Comparison of ENCODE assay signal across 13 cellular contexts in genomic region chr2:237604960-237605359, GRCh38. TPM values are rescaled to one million over a fixed set of nuclear protein-coding genes. Genes with fewer than 3 reads are reported as not detected.
DNase-seq lines count a peak whose midpoint lies in the region; ATAC-seq and TF ChIP-seq lines count a peak whose summit lies in the region.
"Had no signal": no experiment of that assay in that cellular context is flagged by ENCODE, and none has a peak within 500 bp of the region (broad histone marks: within the 10 kb centered on the region; RNA-seq: fewer than 3 reads in every experiment).

No MANE protein-coding gene starts in this region.

- H4K20me1 ChIP-seq in osteoblast (ENCODE audit: insufficient read depth, low read length), result no peaks in the 10 kb centered on the region

- no peaks in the 10 kb centered on the region for H3K9me3 Mint-ChIP-seq in activated T-helper 1 cell treated with anti-CD3 and anti-CD28 coated beads, Interleukin-12 subunit alpha, Interleukin-12 subunit beta, Interleukin-2, Interleukin-4 antibody, amounts not matched to agents 30 ng/mL and 10 ng/mL and 1 ng/mL, durations not matched to agents 14 hours and 24 hours and 36 hours

- H3K27me3 ChIP-seq in HUES6 (ENCODE audit: control insufficient read depth, insufficient read depth, low read length) (no peaks in the 10 kb centered on the region), osteoblast (ENCODE audit: insufficient read depth, low read length) (no peaks in the 10 kb centered on the region)
- H3K27me3 ChIP-seq: Peyer's patch had no signal

- ATAC-seq in GM21825 (IDR thresholded peaks at IDR 0.05; ENCODE audit: unreplicated experiment), result no peak
- no peak for ATAC-seq in HG03460 (IDR thresholded peaks at IDR 0.05; ENCODE audit: unreplicated experiment)

- H3K4me3 ChIP-seq in HUES6 (ENCODE audit: low read depth, low read length) (no peak overlapping the region), choroid plexus epithelial cell (ENCODE audit: low read depth, low read length) (no peak overlapping the region), osteoblast (ENCODE audit: insufficient read depth, low read length) (no peak overlapping the region)
- H3K4me3 ChIP-seq: Peyer's patch had no signal

- intact Hi-C loops in activated T-helper 1 cell treated with anti-CD3 and anti-CD28 coated beads, Interleukin-12 subunit alpha, Interleukin-12 subunit beta, Interleukin-2, Interleukin-4 antibody, amounts not matched to agents 30 ng/mL and 10 ng/mL and 1 ng/mL, durations not matched to agents 14 hours and 24 hours and 36 hours (cut with micrococcal nuclease), result no loop called here

- peak overlapping the region; percentile 30; the same call in 1 of the 2 replicates for H3K27ac ChIP-seq in HUES6 (ENCODE audit: low read depth, low read length)
- H3K27ac ChIP-seq in osteoblast (ENCODE audit: low read depth, low read length), result no peak overlapping the region
- H3K27ac ChIP-seq: epithelial cell of prostate had no signal

- H3K36me3 Mint-ChIP-seq in activated T-helper 1 cell treated with anti-CD3 and anti-CD28 coated beads, Interleukin-12 subunit alpha, Interleukin-12 subunit beta, Interleukin-2, Interleukin-4 antibody, amounts not matched to agents 30 ng/mL and 10 ng/mL and 1 ng/mL, durations not matched to agents 14 hours and 24 hours and 36 hours (ENCODE audit: low read depth), result no peaks in the 10 kb centered on the region

- no peak overlapping the region for H3K27ac Mint-ChIP-seq in activated T-helper 1 cell treated with anti-CD3 and anti-CD28 coated beads, Interleukin-12 subunit alpha, Interleukin-12 subunit beta, Interleukin-2, Interleukin-4 antibody, amounts not matched to agents 30 ng/mL and 10 ng/mL and 1 ng/mL, durations not matched to agents 14 hours and 24 hours and 36 hours

- H3K9me3 ChIP-seq in HUES6 (ENCODE audit: control insufficient read depth, insufficient read depth, low read depth, low read length) (peaks cover 16% of the 10 kb centered on the region; the same call in 1 of the 2 replicates), osteoblast (ENCODE audit: low read depth, low read length) (no peaks in the 10 kb centered on the region)
- H3K9me3 ChIP-seq: Caco-2, neutrophil, Peyer's patch had no signal

- peak overlapping the region; percentile 37 for H3K9ac ChIP-seq in HUES6 (ENCODE audit: low read length)

- H3K4me1 Mint-ChIP-seq in activated T-helper 1 cell treated with anti-CD3 and anti-CD28 coated beads, Interleukin-12 subunit alpha, Interleukin-12 subunit beta, Interleukin-2, Interleukin-4 antibody, amounts not matched to agents 30 ng/mL and 10 ng/mL and 1 ng/mL, durations not matched to agents 14 hours and 24 hours and 36 hours (ENCODE audit: low read depth), result peaks cover 18% of the 10 kb centered on the region

- peak; percentile 45 for TF ChIP-seq CTCF in choroid plexus epithelial cell (conservative IDR thresholded peaks at IDR 0.05; ENCODE audit: low read depth, low read length)
- peak; percentile 47 for TF ChIP-seq CTCF in osteoblast (IDR thresholded peaks at IDR 0.05; ENCODE audit: extremely low read depth, low read depth, low read length)

- H3K4me3 Mint-ChIP-seq in activated T-helper 1 cell treated with anti-CD3 and anti-CD28 coated beads, Interleukin-12 subunit alpha, Interleukin-12 subunit beta, Interleukin-2, Interleukin-4 antibody, amounts not matched to agents 30 ng/mL and 10 ng/mL and 1 ng/mL, durations not matched to agents 14 hours and 24 hours and 36 hours, result no peak overlapping the region

- H3K4me1 ChIP-seq in HUES6 (ENCODE audit: control insufficient read depth, insufficient read depth, low read length), result peaks cover 50% of the 10 kb centered on the region
- peaks cover 11% of the 10 kb centered on the region for H3K4me1 ChIP-seq in osteoblast (ENCODE audit: insufficient read depth, low read length)

- DNase-seq in NCI-H82 (lab: John Stamatoyannopoulos, UW) (peak; percentile 56), NCI-H82 treated with DMSO at 0.1 percent for 48 hours (lab: John Stamatoyannopoulos, UW; ENCODE audit: unreplicated experiment) (no peak), choroid plexus epithelial cell (ENCODE audit: low read depth) (no peak), osteoblast (ENCODE audit: insufficient read length, low spot score, missing footprints) (peak; percentile 68)
- no peak for DNase-seq in activated T-helper 1 cell treated with anti-CD3 and anti-CD28 coated beads, Interleukin-12 subunit alpha, Interleukin-12 subunit beta, Interleukin-2, Interleukin-4 antibody, amounts not matched to agents 30 ng/mL and 10 ng/mL and 1 ng/mL, durations not matched to agents 14 hours and 24 hours and 36 hours (ENCODE audit: low spot score)
- DNase-seq: activated T-cell treated with anti-CD3 and anti-CD28 coated beads, Interleukin-2, amount 50 U/mL, for 1 hour; Peyer's patch had no signal

- H3K36me3 ChIP-seq in HUES6 (ENCODE audit: control insufficient read depth, insufficient read depth, low read length), result no peaks in the 10 kb centered on the region
- no peaks in the 10 kb centered on the region for H3K36me3 ChIP-seq in osteoblast (ENCODE audit: insufficient read depth, low read length)
- H3K36me3 ChIP-seq: neutrophil, Peyer's patch had no signal

- H3K79me2 ChIP-seq in osteoblast (ENCODE audit: insufficient read depth, low read length), result no peaks in the 10 kb centered on the region

- peaks cover 5% of the 10 kb centered on the region for H3K27me3 Mint-ChIP-seq in activated T-helper 1 cell treated with anti-CD3 and anti-CD28 coated beads, Interleukin-12 subunit alpha, Interleukin-12 subunit beta, Interleukin-2, Interleukin-4 antibody, amounts not matched to agents 30 ng/mL and 10 ng/mL and 1 ng/mL, durations not matched to agents 14 hours and 24 hours and 36 hours (ENCODE audit: insufficient read depth)

- no peak overlapping the region for H3K4me2 ChIP-seq in osteoblast (ENCODE audit: insufficient read depth, low read length)

- H2AFZ ChIP-seq in osteoblast (ENCODE audit: low read length), result no peak overlapping the region

RNA-seq across cellular contexts. Expression of gene RAB17, which starts 14.4 kb away (rescaled TPM):
- total RNA-seq in osteoblast, result 0.36 TPM in 1 of 2 replicates, not detected in the other
- total RNA-seq in activated T-helper 1 cell treated with anti-CD3 and anti-CD28 coated beads, Interleukin-12 subunit alpha, Interleukin-12 subunit beta, Interleukin-2, Interleukin-4 antibody, amounts not matched to agents 30 ng/mL and 10 ng/mL and 1 ng/mL, durations not matched to agents 14 hours and 24 hours and 36 hours, result not detected in 2 replicates

RNA-seq across cellular contexts. Expression of gene LRRFIP1, which starts 22.4 kb away (rescaled TPM):
- 48.3 and 51.8 TPM in 2 replicates for total RNA-seq in osteoblast
- total RNA-seq in activated T-helper 1 cell treated with anti-CD3 and anti-CD28 coated beads, Interleukin-12 subunit alpha, Interleukin-12 subunit beta, Interleukin-2, Interleukin-4 antibody, amounts not matched to agents 30 ng/mL and 10 ng/mL and 1 ng/mL, durations not matched to agents 14 hours and 24 hours and 36 hours, result 212 and 226 TPM in 2 replicates

RNA-seq across cellular contexts. Expression of gene PRLH, which starts 38.6 kb away (rescaled TPM):
- not detected in 2 replicates for total RNA-seq in osteoblast
- total RNA-seq in activated T-helper 1 cell treated with anti-CD3 and anti-CD28 coated beads, Interleukin-12 subunit alpha, Interleukin-12 subunit beta, Interleukin-2, Interleukin-4 antibody, amounts not matched to agents 30 ng/mL and 10 ng/mL and 1 ng/mL, durations not matched to agents 14 hours and 24 hours and 36 hours, result not detected in 2 replicates
- total RNA-seq: Caco-2, Peyer's patch had no signal

Comparison
In these comparisons a context has a peak if more than half of its experiments do, and no peak if none do; other contexts are left out.
1. DNase-seq: peak in NCI-H82 (single experiment) and osteoblast (single experiment); none in NCI-H82 treated with DMSO at 0.1 percent for 48 hours (single experiment), choroid plexus epithelial cell (single experiment) and activated T-helper 1 cell treated with anti-CD3 and anti-CD28 coated beads, Interleukin-12 subunit alpha, Interleukin-12 subunit beta, Interleukin-2, Interleukin-4 antibody, amounts not matched to agents 30 ng/mL and 10 ng/mL and 1 ng/mL, durations not matched to agents 14 hours and 24 hours and 36 hours (single experiment).